Comparison of ENCODE assay signal across 1 cellular context in genomic region chr4:6893449-6894085, GRCh38.
TF ChIP-seq lines count a peak whose summit lies in the region.

No MANE protein-coding gene starts in this region.

TF ChIP-seq in HepG2, 621 proteins besides CTCF, POLR2A, EP300 and RAD21 (continued from another document and continues in another):
- TF ChIP-seq ZNF776 (CRISPR knock-in tag; IDR thresholded peaks at IDR 0.05): no peak
- TF ChIP-seq SMYD3 (CRISPR knock-in tag; IDR thresholded peaks at IDR 0.05): peak; percentile 35; the same call in 1 of the 2 replicates
- TF ChIP-seq ETV5 (CRISPR knock-in tag; IDR thresholded peaks at IDR 0.05; ENCODE audit: borderline replicate concordance): peak; percentile 52; the same call in 1 of the 2 replicates
- TF ChIP-seq ZNF841 (CRISPR knock-in tag; IDR thresholded peaks at IDR 0.05; ENCODE audit: borderline replicate concordance): no peak
- no peak for TF ChIP-seq ZNF615 (CRISPR knock-in tag; IDR thresholded peaks at IDR 0.05; ENCODE audit: borderline replicate concordance)
- peak; percentile 78; the same call in 1 of the 2 replicates for TF ChIP-seq SKIL (CRISPR knock-in tag; IDR thresholded peaks at IDR 0.05; ENCODE audit: borderline replicate concordance)
- peak; percentile 61; the same call in 1 of the 2 replicates for TF ChIP-seq POGZ (CRISPR knock-in tag; IDR thresholded peaks at IDR 0.05)
- TF ChIP-seq KDM4B (CRISPR knock-in tag; IDR thresholded peaks at IDR 0.05): peak; percentile 93
- TF ChIP-seq KIAA2018 (CRISPR knock-in tag; IDR thresholded peaks at IDR 0.05; ENCODE audit: borderline replicate concordance): no peak
- TF ChIP-seq NCOA5 (CRISPR knock-in tag; IDR thresholded peaks at IDR 0.05): 0 out of 2 replicates have a peak, but pooled peaks have one; percentile 27
- no peak for TF ChIP-seq STAT5B (CRISPR knock-in tag; IDR thresholded peaks at IDR 0.05)
- TF ChIP-seq ELK4 (CRISPR knock-in tag; IDR thresholded peaks at IDR 0.05; ENCODE audit: borderline replicate concordance): no peak
- TF ChIP-seq ZBTB3 (CRISPR knock-in tag; IDR thresholded peaks at IDR 0.05; ENCODE audit: borderline replicate concordance, low read depth): peak; percentile 96
- no peak for TF ChIP-seq PREB (CRISPR knock-in tag; IDR thresholded peaks at IDR 0.05)
- no peak for TF ChIP-seq PCBP2 (optimal IDR thresholded peaks at IDR 0.05; ENCODE audit: low read depth, low read length, poor library complexity, severe bottlenecking)
- TF ChIP-seq ZNF543 (CRISPR knock-in tag; IDR thresholded peaks at IDR 0.05): no peak
- no peak for TF ChIP-seq ZNF260 (CRISPR knock-in tag; IDR thresholded peaks at IDR 0.05; ENCODE audit: borderline replicate concordance, low read depth)
- no peak for TF ChIP-seq HOXA7 (CRISPR knock-in tag; IDR thresholded peaks at IDR 0.05)
- no peak for TF ChIP-seq IRF1 (CRISPR knock-in tag; IDR thresholded peaks at IDR 0.05; ENCODE audit: low read depth)
- no peak for TF ChIP-seq NR0B2 (CRISPR knock-in tag; IDR thresholded peaks at IDR 0.05)
- no peak for TF ChIP-seq KLF13 (CRISPR knock-in tag; IDR thresholded peaks at IDR 0.05)
- TF ChIP-seq HMGXB4 (CRISPR knock-in tag; IDR thresholded peaks at IDR 0.05; ENCODE audit: borderline replicate concordance in 1 of 2, low read depth in 1 of 2): peak; percentile 64 to 77; a peak in 3 of 4 replicates
- TF ChIP-seq ZNF720 (CRISPR knock-in tag; IDR thresholded peaks at IDR 0.05): no peak
- no peak for TF ChIP-seq MTA1 (CRISPR knock-in tag; IDR thresholded peaks at IDR 0.05; ENCODE audit: borderline replicate concordance)
- TF ChIP-seq FOSL2 (CRISPR knock-in tag; IDR thresholded peaks at IDR 0.05): peak; percentile 87
- TF ChIP-seq ZNF124 (CRISPR knock-in tag; IDR thresholded peaks at IDR 0.05): peak; percentile 92
- no peak for TF ChIP-seq ZNF343 (CRISPR knock-in tag; IDR thresholded peaks at IDR 0.05)
- TF ChIP-seq ZNF17 (CRISPR knock-in tag; IDR thresholded peaks at IDR 0.05): no peak
- TF ChIP-seq ZNF292 (CRISPR knock-in tag; IDR thresholded peaks at IDR 0.05; ENCODE audit: borderline replicate concordance, low read depth): peak; percentile 82
- TF ChIP-seq XRCC5 (optimal IDR thresholded peaks at IDR 0.05; ENCODE audit: low read length): peak; percentile 69
- TF ChIP-seq JUND (CRISPR knock-in tag; IDR thresholded peaks at IDR 0.05): peak; percentile 60; the same call in 1 of the 2 replicates
